ENCODE assay signal across 1 cellular context in genomic region chr1:165827199-165828102, GRCh38.
TF ChIP-seq lines count a peak whose summit lies in the region.

UCK2 (plus strand) TSS chr1:165827614; CDS start chr1:165827834, 220 bp downstream.

TF ChIP-seq in HepG2, 621 proteins besides CTCF, POLR2A, EP300 and RAD21 (continued from another document and continues in another):
- no peak for TF ChIP-seq PRDM15 (CRISPR knock-in tag; IDR thresholded peaks at IDR 0.05)
- no peak for TF ChIP-seq SETDB1 (CRISPR knock-in tag; IDR thresholded peaks at IDR 0.05; ENCODE audit: borderline replicate concordance)
- TF ChIP-seq ETV5 (CRISPR knock-in tag; IDR thresholded peaks at IDR 0.05; ENCODE audit: borderline replicate concordance) = peak; percentile 40; the same call in 1 of the 2 replicates
- TF ChIP-seq REL (CRISPR knock-in tag; conservative IDR thresholded peaks at IDR 0.05) = no peak
- peak; percentile 74 for TF ChIP-seq ZNF547 (CRISPR knock-in tag; IDR thresholded peaks at IDR 0.05)
- TF ChIP-seq BRF2 (CRISPR knock-in tag; IDR thresholded peaks at IDR 0.05) = peak; percentile 63; the same call in 1 of the 2 replicates
- TF ChIP-seq TAF1 (CRISPR knock-in tag; IDR thresholded peaks at IDR 0.05) = peak; percentile 55
- TF ChIP-seq HNF4A (CRISPR knock-in tag; IDR thresholded peaks at IDR 0.05) = no peak
- peak; percentile 82 for TF ChIP-seq RBM39 (IDR thresholded peaks at IDR 0.05; ENCODE audit: low read depth, low read length, poor library complexity, severe bottlenecking)
- TF ChIP-seq KMT2A (CRISPR knock-in tag; IDR thresholded peaks at IDR 0.05) = peak; percentile 75
- TF ChIP-seq ZNF121 (CRISPR knock-in tag; IDR thresholded peaks at IDR 0.05) = peak; percentile 42; the same call in 1 of the 2 replicates
- TF ChIP-seq ZNF281 (CRISPR knock-in tag; IDR thresholded peaks at IDR 0.05; ENCODE audit: borderline replicate concordance) = peak; percentile 60
- no peak for TF ChIP-seq ZNF138 (CRISPR knock-in tag; IDR thresholded peaks at IDR 0.05; ENCODE audit: low read depth)
- TF ChIP-seq, protein P1, sequence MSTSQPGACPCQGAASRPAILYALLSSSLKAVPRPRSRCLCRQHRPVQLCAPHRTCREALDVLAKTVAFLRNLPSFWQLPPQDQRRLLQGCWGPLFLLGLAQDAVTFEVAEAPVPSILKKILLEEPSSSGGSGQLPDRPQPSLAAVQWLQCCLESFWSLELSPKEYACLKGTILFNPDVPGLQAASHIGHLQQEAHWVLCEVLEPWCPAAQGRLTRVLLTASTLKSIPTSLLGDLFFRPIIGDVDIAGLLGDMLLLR (CRISPR knock-in tag; IDR thresholded peaks at IDR 0.05) = peak; percentile 61
- TF ChIP-seq HDAC6 (IDR thresholded peaks at IDR 0.05; ENCODE audit: low read depth, low read length) = no peak
- TF ChIP-seq HNF4G (IDR thresholded peaks at IDR 0.05; ENCODE audit: borderline replicate concordance, low read depth, low read length) = no peak
- 0 out of 2 replicates have a peak, but pooled peaks have one; percentile 19 for TF ChIP-seq HNF4G (CRISPR knock-in tag; IDR thresholded peaks at IDR 0.05; ENCODE audit: borderline replicate concordance, low read depth)
- TF ChIP-seq, protein P2, sequence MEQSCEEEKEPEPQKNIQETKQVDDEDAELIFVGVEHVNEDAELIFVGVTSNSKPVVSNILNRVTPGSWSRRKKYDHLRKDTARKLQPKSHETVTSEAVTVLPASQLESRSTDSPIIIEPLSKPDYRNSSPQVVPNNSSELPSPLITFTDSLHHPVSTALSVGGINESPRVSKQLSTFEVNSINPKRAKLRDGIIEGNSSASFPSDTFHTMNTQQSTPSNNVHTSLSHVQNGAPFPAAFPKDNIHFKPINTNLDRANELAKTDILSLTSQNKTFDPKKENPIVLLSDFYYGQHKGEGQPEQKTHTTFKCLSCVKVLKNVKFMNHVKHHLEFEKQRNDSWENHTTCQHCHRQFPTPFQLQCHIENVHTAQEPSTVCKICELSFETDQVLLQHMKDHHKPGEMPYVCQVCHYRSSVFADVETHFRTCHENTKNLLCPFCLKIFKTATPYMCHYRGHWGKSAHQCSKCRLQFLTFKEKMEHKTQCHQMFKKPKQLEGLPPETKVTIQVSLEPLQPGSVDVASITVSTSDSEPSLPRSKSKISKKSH (CRISPR knock-in tag; IDR thresholded peaks at IDR 0.05; ENCODE audit: borderline replicate concordance) = no peak
- TF ChIP-seq KDM5B (CRISPR knock-in tag; IDR thresholded peaks at IDR 0.05; ENCODE audit: borderline replicate concordance) = peak; percentile 81; the same call in 1 of the 2 replicates
- peak; percentile 10 for TF ChIP-seq GABPA (IDR thresholded peaks at IDR 0.05; ENCODE audit: low read depth, low read length)
- no peak; the same call in 1 of the 2 replicates for TF ChIP-seq GABPA (CRISPR knock-in tag; IDR thresholded peaks at IDR 0.05; ENCODE audit: low read depth)
- TF ChIP-seq SOX6 (IDR thresholded peaks at IDR 0.05) = no peak
- no peak; the same call in 1 of the 2 replicates for TF ChIP-seq SOX6 (CRISPR knock-in tag; IDR thresholded peaks at IDR 0.05)
- no peak; the same call in 1 of the 2 replicates for TF ChIP-seq SPEN (CRISPR knock-in tag; IDR thresholded peaks at IDR 0.05; ENCODE audit: low read depth)
- no peak; the same call in 1 of the 2 replicates for TF ChIP-seq ZNF784 (CRISPR knock-in tag; IDR thresholded peaks at IDR 0.05; ENCODE audit: borderline replicate concordance)
- no peak for TF ChIP-seq MEIS2 (CRISPR knock-in tag; IDR thresholded peaks at IDR 0.05)
- TF ChIP-seq IRF2 (CRISPR knock-in tag; IDR thresholded peaks at IDR 0.05) = no peak
- TF ChIP-seq ELF1 (CRISPR knock-in tag; IDR thresholded peaks at IDR 0.05) = no peak
- TF ChIP-seq MED8 (CRISPR knock-in tag; IDR thresholded peaks at IDR 0.05; ENCODE audit: insufficient replicate concordance) = no peak
- no peak for TF ChIP-seq ZC3H13 (CRISPR knock-in tag; IDR thresholded peaks at IDR 0.05)
- TF ChIP-seq PHF21A (CRISPR knock-in tag; IDR thresholded peaks at IDR 0.05) = no peak; the same call in 1 of the 2 replicates
- no peak for TF ChIP-seq PCBP1 (IDR thresholded peaks at IDR 0.05; ENCODE audit: borderline replicate concordance, low read depth, low read length)
- no peak for TF ChIP-seq MATR3 (CRISPR knock-in tag; IDR thresholded peaks at IDR 0.05)
- no peak for TF ChIP-seq ZBTB21 (CRISPR knock-in tag; IDR thresholded peaks at IDR 0.05)
- peak; percentile 83 for TF ChIP-seq TMF1 (CRISPR knock-in tag; IDR thresholded peaks at IDR 0.05; ENCODE audit: low read depth)
- TF ChIP-seq, protein P3, sequence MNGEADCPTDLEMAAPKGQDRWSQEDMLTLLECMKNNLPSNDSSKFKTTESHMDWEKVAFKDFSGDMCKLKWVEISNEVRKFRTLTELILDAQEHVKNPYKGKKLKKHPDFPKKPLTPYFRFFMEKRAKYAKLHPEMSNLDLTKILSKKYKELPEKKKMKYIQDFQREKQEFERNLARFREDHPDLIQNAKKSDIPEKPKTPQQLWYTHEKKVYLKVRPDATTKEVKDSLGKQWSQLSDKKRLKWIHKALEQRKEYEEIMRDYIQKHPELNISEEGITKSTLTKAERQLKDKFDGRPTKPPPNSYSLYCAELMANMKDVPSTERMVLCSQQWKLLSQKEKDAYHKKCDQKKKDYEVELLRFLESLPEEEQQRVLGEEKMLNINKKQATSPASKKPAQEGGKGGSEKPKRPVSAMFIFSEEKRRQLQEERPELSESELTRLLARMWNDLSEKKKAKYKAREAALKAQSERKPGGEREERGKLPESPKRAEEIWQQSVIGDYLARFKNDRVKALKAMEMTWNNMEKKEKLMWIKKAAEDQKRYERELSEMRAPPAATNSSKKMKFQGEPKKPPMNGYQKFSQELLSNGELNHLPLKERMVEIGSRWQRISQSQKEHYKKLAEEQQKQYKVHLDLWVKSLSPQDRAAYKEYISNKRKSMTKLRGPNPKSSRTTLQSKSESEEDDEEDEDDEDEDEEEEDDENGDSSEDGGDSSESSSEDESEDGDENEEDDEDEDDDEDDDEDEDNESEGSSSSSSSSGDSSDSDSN (CRISPR knock-in tag; IDR thresholded peaks at IDR 0.05) = peak; percentile 92; the same call in 1 of the 2 replicates
- peak; percentile 39 for TF ChIP-seq AGO2 (optimal IDR thresholded peaks at IDR 0.05; ENCODE audit: low read depth, low read length)
- no peak for TF ChIP-seq ZNF839 (CRISPR knock-in tag; IDR thresholded peaks at IDR 0.05; ENCODE audit: borderline replicate concordance)
- peak; percentile 40; the same call in 1 of the 2 replicates for TF ChIP-seq SP4 (CRISPR knock-in tag; IDR thresholded peaks at IDR 0.05)
- peak; percentile 71 for TF ChIP-seq ZNF160 (CRISPR knock-in tag; IDR thresholded peaks at IDR 0.05)
- TF ChIP-seq ESRRA (CRISPR knock-in tag; IDR thresholded peaks at IDR 0.05; ENCODE audit: low read depth) = peak; percentile 41; the same call in 1 of the 2 replicates
- TF ChIP-seq ZNF782 (CRISPR knock-in tag; IDR thresholded peaks at IDR 0.05; ENCODE audit: borderline replicate concordance) = peak; percentile 83; the same call in 1 of the 2 replicates
- no peak for TF ChIP-seq NCOA1 (CRISPR knock-in tag; IDR thresholded peaks at IDR 0.05)
- TF ChIP-seq REPIN1 (CRISPR knock-in tag; IDR thresholded peaks at IDR 0.05; ENCODE audit: borderline replicate concordance, low read depth) = peak; percentile 40; the same call in 1 of the 2 replicates
- TF ChIP-seq TARDBP (CRISPR knock-in tag; IDR thresholded peaks at IDR 0.05) = no peak
- no peak; the same call in 1 of the 2 replicates for TF ChIP-seq STAG1 (CRISPR knock-in tag; IDR thresholded peaks at IDR 0.05)
- TF ChIP-seq ZNF235 (CRISPR knock-in tag; IDR thresholded peaks at IDR 0.05; ENCODE audit: borderline replicate concordance) = no peak
- no peak; the same call in 1 of the 2 replicates for TF ChIP-seq ARNTL (CRISPR knock-in tag; IDR thresholded peaks at IDR 0.05)
- peak; percentile 28; the same call in 1 of the 2 replicates for TF ChIP-seq ZNF430 (CRISPR knock-in tag; IDR thresholded peaks at IDR 0.05)
- peak; percentile 66 for TF ChIP-seq HNRNPLL (IDR thresholded peaks at IDR 0.05; ENCODE audit: low read depth, low read length, poor library complexity, severe bottlenecking)
- TF ChIP-seq FOSL1 (CRISPR knock-in tag; IDR thresholded peaks at IDR 0.05; ENCODE audit: borderline replicate concordance) = no peak
- TF ChIP-seq ZNF772 (CRISPR knock-in tag; IDR thresholded peaks at IDR 0.05) = peak; percentile 44; the same call in 1 of the 2 replicates
- TF ChIP-seq NFIC (IDR thresholded peaks at IDR 0.05; ENCODE audit: low read length) = no peak
- TF ChIP-seq, protein P4, sequence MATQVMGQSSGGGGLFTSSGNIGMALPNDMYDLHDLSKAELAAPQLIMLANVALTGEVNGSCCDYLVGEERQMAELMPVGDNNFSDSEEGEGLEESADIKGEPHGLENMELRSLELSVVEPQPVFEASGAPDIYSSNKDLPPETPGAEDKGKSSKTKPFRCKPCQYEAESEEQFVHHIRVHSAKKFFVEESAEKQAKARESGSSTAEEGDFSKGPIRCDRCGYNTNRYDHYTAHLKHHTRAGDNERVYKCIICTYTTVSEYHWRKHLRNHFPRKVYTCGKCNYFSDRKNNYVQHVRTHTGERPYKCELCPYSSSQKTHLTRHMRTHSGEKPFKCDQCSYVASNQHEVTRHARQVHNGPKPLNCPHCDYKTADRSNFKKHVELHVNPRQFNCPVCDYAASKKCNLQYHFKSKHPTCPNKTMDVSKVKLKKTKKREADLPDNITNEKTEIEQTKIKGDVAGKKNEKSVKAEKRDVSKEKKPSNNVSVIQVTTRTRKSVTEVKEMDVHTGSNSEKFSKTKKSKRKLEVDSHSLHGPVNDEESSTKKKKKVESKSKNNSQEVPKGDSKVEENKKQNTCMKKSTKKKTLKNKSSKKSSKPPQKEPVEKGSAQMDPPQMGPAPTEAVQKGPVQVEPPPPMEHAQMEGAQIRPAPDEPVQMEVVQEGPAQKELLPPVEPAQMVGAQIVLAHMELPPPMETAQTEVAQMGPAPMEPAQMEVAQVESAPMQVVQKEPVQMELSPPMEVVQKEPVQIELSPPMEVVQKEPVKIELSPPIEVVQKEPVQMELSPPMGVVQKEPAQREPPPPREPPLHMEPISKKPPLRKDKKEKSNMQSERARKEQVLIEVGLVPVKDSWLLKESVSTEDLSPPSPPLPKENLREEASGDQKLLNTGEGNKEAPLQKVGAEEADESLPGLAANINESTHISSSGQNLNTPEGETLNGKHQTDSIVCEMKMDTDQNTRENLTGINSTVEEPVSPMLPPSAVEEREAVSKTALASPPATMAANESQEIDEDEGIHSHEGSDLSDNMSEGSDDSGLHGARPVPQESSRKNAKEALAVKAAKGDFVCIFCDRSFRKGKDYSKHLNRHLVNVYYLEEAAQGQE (IDR thresholded peaks at IDR 0.05; ENCODE audit: borderline replicate concordance in 1 of 2, low read depth in 1 of 2, low read length in 2 of 2) = no peak
- TF ChIP-seq EED (CRISPR knock-in tag; IDR thresholded peaks at IDR 0.05) = peak; percentile 18; the same call in 1 of the 2 replicates
